Comparison of ENCODE assay signal across 8 cellular contexts in genomic region chr1:21216835-21217811, GRCh38. TPM values are rescaled to one million over a fixed set of nuclear protein-coding genes. Genes with fewer than 3 reads are reported as not detected.
A peak's percentile ranks its signal among the peaks of the same experiment; 100 is the strongest.
DNase-seq lines count a peak whose midpoint lies in the region; ATAC-seq and TF ChIP-seq lines count a peak whose summit lies in the region.

No MANE protein-coding gene starts in this region.

- POLR2A ChIA-PET in CD4-positive, alpha-beta T cell (lab: Charles Lee) = no interaction called here

- intact Hi-C loops in CD4-positive, alpha-beta T cell (cut with DNase I, micrococcal nuclease) = loop anchor here (2.0 to 5.0 kb wide), 2 partner anchors 440 to 442 kb away; no protein-coding TSS in a partner anchor

- no peaks in the 10 kb centered on the region for H3K9me3 Mint-ChIP-seq in CD4-positive, alpha-beta T cell

- H3K27me3 Mint-ChIP-seq in CD4-positive, alpha-beta T cell = no peaks in the 10 kb centered on the region
- H3K27me3 Mint-ChIP-seq in T-helper 17 cell = no peaks in the 10 kb centered on the region

- H3K4me1 Mint-ChIP-seq in CD4-positive, alpha-beta T cell (ENCODE audit: low read depth) = peaks cover 5% of the 10 kb centered on the region
- H3K4me1 Mint-ChIP-seq in T-helper 17 cell = peaks cover 5% of the 10 kb centered on the region

- no peaks in the 10 kb centered on the region for H3K27me3 ChIP-seq in CD4-positive, alpha-beta T cell (ENCODE audit: control insufficient read depth, insufficient read depth, low read length)
- no peaks in the 10 kb centered on the region for H3K27me3 ChIP-seq in adipocyte (replicated peaks; ENCODE audit: control insufficient read depth, insufficient read depth, low read length)

- H3K36me3 ChIP-seq in adipocyte (ENCODE audit: control insufficient read depth, insufficient read depth, low read length, severe bottlenecking) = peaks cover 48% of the 10 kb centered on the region

- no peak overlapping the region for H3K4me3 ChIP-seq in adipocyte (ENCODE audit: low read length)

- CTCF ChIA-PET in CD4-positive, alpha-beta T cell (lab: Charles Lee) = interaction anchor here (1.2 to 3.0 kb wide), 4 partner anchors 38 to 151 kb away, joined by 3 to 14 read pairs (median 4); no protein-coding TSS in a partner anchor

- H3K27ac ChIP-seq in CD4-positive, alpha-beta T cell (ENCODE audit: low read depth, low read length) = no peak overlapping the region

- no peaks in the 10 kb centered on the region for H3K9me3 ChIP-seq in CD4-positive, alpha-beta T cell (ENCODE audit: control insufficient read depth, low read length)
- H3K9me3 ChIP-seq in T-helper 17 cell (ENCODE audit: control insufficient read depth, low read length, poor library complexity, severe bottlenecking) = no peaks in the 10 kb centered on the region
- H3K9me3 ChIP-seq in adipocyte (ENCODE audit: control insufficient read depth, low read length) = no peaks in the 10 kb centered on the region

- peak; percentile 83 for TF ChIP-seq CTCF in CD4-positive, alpha-beta T cell (IDR thresholded peaks at IDR 0.05)

- DNase-seq in CD4-positive, alpha-beta T cell = peak; percentile 48 to 71 (median 60)
- DNase-seq in HK-2 (ENCODE audit: unreplicated experiment) (peak; percentile 54), T-helper 17 cell (peak; percentile 30 to 64 (median 36)), adipocyte (ENCODE audit: low read depth) (peak; percentile 67), inferior parietal cortex (ENCODE audit: extremely low spot score) (peak; percentile 49)
- DNase-seq in stimulated activated CD4-positive, alpha-beta T cell treated with anti-CD3 and anti-CD28 coated beads, Interleukin-2, amount 100 ng/mL, for 48 hours = peak; percentile 68 to 77

- peak overlapping the region; percentile 22 for H3K27ac Mint-ChIP-seq in CD4-positive, alpha-beta T cell
- peak overlapping the region; percentile 57 for H3K27ac Mint-ChIP-seq in T-helper 17 cell

- peak; percentile 84 for ATAC-seq in CD4-positive, alpha-beta T cell (ENCODE audit: poor library complexity)
- ATAC-seq in T-helper 17 cell (peak; percentile 86), GM21390 (IDR thresholded peaks at IDR 0.05; ENCODE audit: unreplicated experiment) (no peak), HG02970 (IDR thresholded peaks at IDR 0.05; ENCODE audit: low FRiP score, unreplicated experiment) (no peak)

- no peak overlapping the region for H3K4me3 Mint-ChIP-seq in CD4-positive, alpha-beta T cell
- H3K4me3 Mint-ChIP-seq in T-helper 17 cell = no peak overlapping the region

- no peaks in the 10 kb centered on the region for H3K4me1 ChIP-seq in adipocyte (ENCODE audit: control insufficient read depth, insufficient read depth, low read length)

- H3K9ac ChIP-seq in adipocyte (ENCODE audit: low read length) = no peak overlapping the region

- peaks cover 29% of the 10 kb centered on the region for H3K36me3 Mint-ChIP-seq in CD4-positive, alpha-beta T cell (ENCODE audit: low read depth)
- H3K36me3 Mint-ChIP-seq in T-helper 17 cell (ENCODE audit: low read depth) = peaks cover 3% of the 10 kb centered on the region

RNA-seq across cellular contexts. Expression of gene EIF4G3, which starts 40.4 kb away (rescaled TPM):
- 10 to 100 TPM; 18.8 to 21.5 TPM for total RNA-seq in CD4-positive, alpha-beta T cell
- total RNA-seq in T-helper 17 cell = 10 to 100 TPM; 29.4 to 34.2 TPM

Comparison
In these comparisons a context has a peak if more than half of its experiments do, and no peak if none do; other contexts are left out.
1. ATAC-seq: peak in CD4-positive, alpha-beta T cell (single experiment) and T-helper 17 cell (single experiment); none in GM21390 (single experiment) and HG02970 (single experiment).
2. Peak in every context shown above with its lines, with median percentiles within 50 percentile points of each other: DNase-seq.